Comparison of ENCODE assay signal across 8 cellular contexts in the genomic region with DNA sequence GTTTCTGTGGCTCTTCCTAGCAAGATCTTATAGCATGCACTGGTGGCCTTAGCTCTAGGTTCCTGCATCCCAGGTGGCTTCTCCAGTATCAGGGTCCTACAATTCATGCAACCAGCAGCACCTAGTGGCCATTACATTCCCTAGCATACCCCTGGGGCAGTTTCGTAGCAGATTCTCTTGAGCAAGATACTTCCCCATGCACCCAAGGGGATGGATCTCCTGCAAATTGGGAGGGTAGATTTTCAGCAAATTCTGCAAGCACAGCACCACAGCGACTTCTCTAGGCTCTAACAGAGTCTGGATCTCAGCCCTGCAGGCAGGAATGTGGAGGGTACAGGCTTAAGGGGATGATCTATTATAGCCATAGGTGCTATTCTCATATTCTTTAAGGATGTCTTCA.
DNase-seq lines count a peak whose midpoint lies in the region; TF ChIP-seq lines count a peak whose summit lies in the region.

No MANE protein-coding gene starts in this region.

- H3K9ac ChIP-seq in OCI-LY3 (ENCODE audit: low read length): no peak overlapping the region

- no peaks in the 10 kb centered on the region for H4K20me1 ChIP-seq in OCI-LY3 (ENCODE audit: insufficient read depth, low read length)

- H3K36me3 ChIP-seq in HEK293 (ENCODE audit: control insufficient read depth in 2 of 2, insufficient read depth in 1 of 2, low read length in 2 of 2): peaks cover 0 to 11% of the 10 kb centered on the region in 2 experiments; a peak in 1 of 3 replicates
- H3K36me3 ChIP-seq in OCI-LY3 (replicated peaks; ENCODE audit: low read depth, low read length): peaks cover 24% of the 10 kb centered on the region

- H3K79me2 ChIP-seq in OCI-LY3 (ENCODE audit: low read length): no peaks in the 10 kb centered on the region

- H3K27me3 ChIP-seq in OCI-LY3 (ENCODE audit: low read depth, low read length): no peaks in the 10 kb centered on the region

- POLR2A ChIA-PET in HEK293 (lab: Yijun Ruan, JAX): no interaction called here

- CTCF ChIA-PET in HEK293 (lab: Yijun Ruan, JAX): interaction anchor here (0.6 to 1.2 kb wide), 7 partner anchors 11 to 504 kb away, joined by 3 to 11 read pairs (median 3); no protein-coding TSS in a partner anchor

- TF ChIP-seq CTCF in HEK293 (tag by site-specific recombination; IDR thresholded peaks at IDR 0.05): no peak
- TF ChIP-seq CTCF in OCI-LY3 (IDR thresholded peaks at IDR 0.05; ENCODE audit: low read depth, low read length): peak; percentile 55
- TF ChIP-seq CTCF in foreskin fibroblast (IDR thresholded peaks at IDR 0.05; ENCODE audit: low read depth, low read length): peak; percentile 59

- DNase-seq in SIG-M5 treated with dmso at 0.1 percent for 504 hours (lab: John Stamatoyannopoulos, UW; ENCODE audit: unreplicated experiment) (peak; percentile 59), SIG-M5 (lab: John Stamatoyannopoulos, UW) (no peak), foreskin fibroblast (peak in 1 of 2 donors; percentile 12), DMS153 (lab: John Stamatoyannopoulos, UW) (no peak)
- no peak for DNase-seq in stimulated activated naive CD4-positive, alpha-beta T cell (lab: John Stamatoyannopoulos, UW)
- no peak for DNase-seq in NK-92 treated with Interleukin-12 subunit alpha and Interleukin-12 subunit beta, amount 100 ng/mL, for 24 hours (lab: John Stamatoyannopoulos, UW)

- H3K27ac ChIP-seq in HEK293 (ENCODE audit: extremely low read depth, low read depth, low read length): no peak overlapping the region
- H3K27ac ChIP-seq in OCI-LY3 (ENCODE audit: low read length): no peak overlapping the region

- H2AFZ ChIP-seq in OCI-LY3 (ENCODE audit: low read depth, low read length): no peak overlapping the region

- H3K9me3 ChIP-seq in HEK293 (ENCODE audit: control insufficient read depth, insufficient read depth, low read depth, low read length) (no peaks in the 10 kb centered on the region), OCI-LY3 (ENCODE audit: insufficient read depth, low read length) (no peaks in the 10 kb centered on the region)

- H3K4me1 ChIP-seq in HEK293 (ENCODE audit: control insufficient read depth, insufficient read depth, low read length) (no peaks in the 10 kb centered on the region), OCI-LY3 (ENCODE audit: low read length) (no peaks in the 10 kb centered on the region)

- H3K4me3 ChIP-seq in HEK293 (ENCODE audit: low read depth, low read length): no peak overlapping the region
- H3K4me3 ChIP-seq in OCI-LY3 (ENCODE audit: low read length): no peak overlapping the region
- H3K4me3 ChIP-seq in foreskin fibroblast (ENCODE audit: low read depth in 1 of 2, low read length in 2 of 2): no peak overlapping the region

- no peak overlapping the region for H3K4me2 ChIP-seq in OCI-LY3 (ENCODE audit: low read length)

TF ChIP-seq in HEK293, 187 proteins besides CTCF, POLR2A, EP300 and RAD21:
- no peak for TF ChIP-seq ZNF423 (tag by site-specific recombination; IDR thresholded peaks at IDR 0.05)
- TF ChIP-seq, protein P1, sequence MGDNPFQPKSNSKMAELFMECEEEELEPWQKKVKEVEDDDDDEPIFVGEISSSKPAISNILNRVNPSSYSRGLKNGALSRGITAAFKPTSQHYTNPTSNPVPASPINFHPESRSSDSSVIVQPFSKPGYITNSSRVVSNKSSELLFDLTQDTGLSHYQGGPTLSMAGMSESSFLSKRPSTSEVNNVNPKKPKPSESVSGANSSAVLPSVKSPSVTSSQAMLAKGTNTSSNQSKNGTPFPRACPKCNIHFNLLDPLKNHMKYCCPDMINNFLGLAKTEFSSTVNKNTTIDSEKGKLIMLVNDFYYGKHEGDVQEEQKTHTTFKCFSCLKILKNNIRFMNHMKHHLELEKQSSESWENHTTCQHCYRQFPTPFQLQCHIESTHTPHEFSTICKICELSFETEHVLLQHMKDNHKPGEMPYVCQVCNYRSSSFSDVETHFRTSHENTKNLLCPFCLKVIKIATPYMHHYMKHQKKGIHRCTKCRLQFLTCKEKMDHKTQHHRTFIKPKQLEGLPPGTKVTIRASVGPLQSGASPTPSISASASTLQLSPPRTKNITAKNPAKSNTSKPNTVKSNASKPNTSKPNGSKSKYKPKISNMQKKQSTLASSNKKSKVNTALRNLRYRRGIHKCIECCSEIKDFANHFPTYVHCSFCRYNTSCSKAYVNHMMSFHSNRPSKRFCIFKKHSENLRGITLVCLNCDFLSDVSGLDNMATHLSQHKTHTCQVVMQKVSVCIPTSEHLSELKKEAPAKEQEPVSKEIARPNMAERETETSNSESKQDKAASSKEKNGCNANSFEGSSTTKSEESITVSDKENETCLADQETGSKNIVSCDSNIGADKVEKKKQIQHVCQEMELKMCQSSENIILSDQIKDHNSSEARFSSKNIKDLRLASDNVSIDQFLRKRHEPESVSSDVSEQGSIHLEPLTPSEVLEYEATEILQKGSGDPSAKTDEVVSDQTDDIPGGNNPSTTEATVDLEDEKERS (tag by site-specific recombination; IDR thresholded peaks at IDR 0.05): no peak
- no peak for TF ChIP-seq OVOL3 (tag by site-specific recombination; IDR thresholded peaks at IDR 0.05)
- no peak for TF ChIP-seq ZNF169 (tag by site-specific recombination; IDR thresholded peaks at IDR 0.05)
- TF ChIP-seq ZEB2 (tag by site-specific recombination; IDR thresholded peaks at IDR 0.05): no peak
- peak; percentile 48 for TF ChIP-seq ZNF654 (tag by site-specific recombination; IDR thresholded peaks at IDR 0.05; ENCODE audit: low read depth)
- TF ChIP-seq ZNF555 (tag by site-specific recombination; conservative IDR thresholded peaks at IDR 0.05): no peak
- TF ChIP-seq, protein P2, sequence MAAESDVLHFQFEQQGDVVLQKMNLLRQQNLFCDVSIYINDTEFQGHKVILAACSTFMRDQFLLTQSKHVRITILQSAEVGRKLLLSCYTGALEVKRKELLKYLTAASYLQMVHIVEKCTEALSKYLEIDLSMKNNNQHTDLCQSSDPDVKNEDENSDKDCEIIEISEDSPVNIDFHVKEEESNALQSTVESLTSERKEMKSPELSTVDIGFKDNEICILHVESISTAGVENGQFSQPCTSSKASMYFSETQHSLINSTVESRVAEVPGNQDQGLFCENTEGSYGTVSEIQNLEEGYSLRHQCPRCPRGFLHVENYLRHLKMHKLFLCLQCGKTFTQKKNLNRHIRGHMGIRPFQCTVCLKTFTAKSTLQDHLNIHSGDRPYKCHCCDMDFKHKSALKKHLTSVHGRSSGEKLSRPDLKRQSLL (tag by site-specific recombination; IDR thresholded peaks at IDR 0.05): 0 out of 2 replicates have a peak, but pooled peaks have one; percentile 11
- no peak for TF ChIP-seq KLF16 (tag by site-specific recombination; IDR thresholded peaks at IDR 0.05)
- no peak for TF ChIP-seq ZNF510 (tag by site-specific recombination; IDR thresholded peaks at IDR 0.05; ENCODE audit: insufficient replicate concordance)
